1 cellular context compared by ENCODE assay signal in the genomic region with DNA sequence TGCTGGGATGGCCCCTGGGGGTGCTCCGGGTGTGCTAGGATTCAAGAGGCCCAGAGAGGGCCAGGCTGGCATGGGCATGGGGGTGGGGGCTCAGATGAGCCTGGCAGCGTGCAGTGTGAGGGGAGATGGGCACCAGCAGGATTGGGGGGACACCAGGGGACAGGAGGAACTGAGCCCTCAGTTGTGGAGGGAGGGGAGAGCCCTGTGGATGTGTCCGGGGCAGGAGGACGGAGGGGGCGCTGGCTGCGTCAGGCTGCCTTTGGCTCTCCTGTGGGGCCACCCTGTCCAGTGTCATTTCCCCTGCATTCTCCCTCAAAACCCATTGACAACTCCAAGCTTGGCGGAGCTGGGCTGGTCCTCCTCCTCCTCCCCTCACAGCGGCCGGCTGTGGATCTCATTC.
TF ChIP-seq lines count a peak whose summit lies in the region.

No MANE protein-coding gene starts in this region.

TF ChIP-seq in HCT116, 20 proteins besides CTCF, POLR2A, EP300 and RAD21 (continued from another document):
- TF ChIP-seq, protein P1, sequence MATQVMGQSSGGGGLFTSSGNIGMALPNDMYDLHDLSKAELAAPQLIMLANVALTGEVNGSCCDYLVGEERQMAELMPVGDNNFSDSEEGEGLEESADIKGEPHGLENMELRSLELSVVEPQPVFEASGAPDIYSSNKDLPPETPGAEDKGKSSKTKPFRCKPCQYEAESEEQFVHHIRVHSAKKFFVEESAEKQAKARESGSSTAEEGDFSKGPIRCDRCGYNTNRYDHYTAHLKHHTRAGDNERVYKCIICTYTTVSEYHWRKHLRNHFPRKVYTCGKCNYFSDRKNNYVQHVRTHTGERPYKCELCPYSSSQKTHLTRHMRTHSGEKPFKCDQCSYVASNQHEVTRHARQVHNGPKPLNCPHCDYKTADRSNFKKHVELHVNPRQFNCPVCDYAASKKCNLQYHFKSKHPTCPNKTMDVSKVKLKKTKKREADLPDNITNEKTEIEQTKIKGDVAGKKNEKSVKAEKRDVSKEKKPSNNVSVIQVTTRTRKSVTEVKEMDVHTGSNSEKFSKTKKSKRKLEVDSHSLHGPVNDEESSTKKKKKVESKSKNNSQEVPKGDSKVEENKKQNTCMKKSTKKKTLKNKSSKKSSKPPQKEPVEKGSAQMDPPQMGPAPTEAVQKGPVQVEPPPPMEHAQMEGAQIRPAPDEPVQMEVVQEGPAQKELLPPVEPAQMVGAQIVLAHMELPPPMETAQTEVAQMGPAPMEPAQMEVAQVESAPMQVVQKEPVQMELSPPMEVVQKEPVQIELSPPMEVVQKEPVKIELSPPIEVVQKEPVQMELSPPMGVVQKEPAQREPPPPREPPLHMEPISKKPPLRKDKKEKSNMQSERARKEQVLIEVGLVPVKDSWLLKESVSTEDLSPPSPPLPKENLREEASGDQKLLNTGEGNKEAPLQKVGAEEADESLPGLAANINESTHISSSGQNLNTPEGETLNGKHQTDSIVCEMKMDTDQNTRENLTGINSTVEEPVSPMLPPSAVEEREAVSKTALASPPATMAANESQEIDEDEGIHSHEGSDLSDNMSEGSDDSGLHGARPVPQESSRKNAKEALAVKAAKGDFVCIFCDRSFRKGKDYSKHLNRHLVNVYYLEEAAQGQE (IDR thresholded peaks at IDR 0.05; ENCODE audit: low read depth), result no peak
- no peak for TF ChIP-seq YY1 (IDR thresholded peaks at IDR 0.05; ENCODE audit: extremely low read depth, insufficient replicate concordance, low read depth, low read length)
